Comparison of ENCODE assay signal across 8 cellular contexts in genomic region chr6:116370717-116371383, GRCh38. TPM values are rescaled to one million over a fixed set of nuclear protein-coding genes. Genes with fewer than 3 reads are reported as not detected.
DNase-seq lines count a peak whose midpoint lies in the region; ATAC-seq and TF ChIP-seq lines count a peak whose summit lies in the region.

DSE (plus strand) TSS chr6:116370947; CDS start chr6:116399251, 28,304 bp downstream.

- WGBS in esophagus muscularis mucosa = 0% methylated on average over 24 of the region's 86 CpGs

- H3K36me3 ChIP-seq in esophagus muscularis mucosa = no peaks in the 10 kb centered on the region

- DNase-seq in NCI-H510A (lab: John Stamatoyannopoulos, UW) = peak; percentile 4
- DNase-seq in NCI-H510A treated with DMSO at 0.1 percent for 48 hours (lab: John Stamatoyannopoulos, UW) = no peak
- peak; percentile 81 for DNase-seq in NCI-H226
- peak; percentile 72 for DNase-seq in activated T-cell treated with anti-CD3 and anti-CD28 coated beads, Interleukin-2, amount 50 U/mL, for 4 hours
- peak; percentile 95 for DNase-seq in esophagus muscularis mucosa (ENCODE audit: extremely low spot score)
- DNase-seq in myocyte (ENCODE audit: low read depth) = no peak
- peak; percentile 39 to 73 for DNase-seq in stimulated activated effector memory CD8-positive, alpha-beta T cell treated with anti-CD3 and anti-CD28 coated beads, Interleukin-12 subunit alpha, Interleukin-12 subunit beta, amount 100 ng/mL, for 72 hours (ENCODE audit: low spot score in 2 of 2)

- no peak for TF ChIP-seq CTCF in esophagus muscularis mucosa (IDR thresholded peaks at IDR 0.05)

- no peaks in the 10 kb centered on the region for H3K9me3 ChIP-seq in esophagus muscularis mucosa

- peak; percentile 81 for ATAC-seq in HG02798 (IDR thresholded peaks at IDR 0.05; ENCODE audit: poor library complexity, unreplicated experiment)
- peak; percentile 74 to 80 for ATAC-seq in activated T-cell treated with anti-CD3 and anti-CD28 coated beads, Interleukin-2, amount 50 U/mL, for 4 hours
- ATAC-seq in stimulated activated effector memory CD8-positive, alpha-beta T cell treated with anti-CD3 and anti-CD28 coated beads, Interleukin-12 subunit alpha, Interleukin-12 subunit beta, amount 100 ng/mL, for 72 hours = peak; percentile 83

- H3K4me3 Mint-ChIP-seq in activated T-cell treated with anti-CD3 and anti-CD28 coated beads, Interleukin-2, amount 50 U/mL, for 4 hours = peak within 1 kb of the TSS; percentile 82
- H3K4me3 Mint-ChIP-seq in stimulated activated effector memory CD8-positive, alpha-beta T cell treated with anti-CD3 and anti-CD28 coated beads, Interleukin-12 subunit alpha, Interleukin-12 subunit beta, amount 100 ng/mL, for 72 hours = peak within 1 kb of the TSS; percentile 78

- peak within 1 kb of the TSS; percentile 79 to 91 (median 83) for H3K4me3 ChIP-seq in esophagus muscularis mucosa

- peak; percentile 70 for TF ChIP-seq POLR2A in esophagus muscularis mucosa (IDR thresholded peaks at IDR 0.05; ENCODE audit: low read depth)

- H3K4me1 ChIP-seq in esophagus muscularis mucosa = peaks cover 3 to 26% (median 19%) of the 10 kb centered on the region in 4 donors

- H3K36me3 Mint-ChIP-seq in activated T-cell treated with anti-CD3 and anti-CD28 coated beads, Interleukin-2, amount 50 U/mL, for 4 hours (ENCODE audit: insufficient read depth) = no peaks in the 10 kb centered on the region
- H3K36me3 Mint-ChIP-seq in stimulated activated effector memory CD8-positive, alpha-beta T cell treated with anti-CD3 and anti-CD28 coated beads, Interleukin-12 subunit alpha, Interleukin-12 subunit beta, amount 100 ng/mL, for 72 hours = no peaks in the 10 kb centered on the region

- H3K4me1 Mint-ChIP-seq in activated T-cell treated with anti-CD3 and anti-CD28 coated beads, Interleukin-2, amount 50 U/mL, for 4 hours (ENCODE audit: low read depth) = peaks cover 14% of the 10 kb centered on the region
- peaks cover 27% of the 10 kb centered on the region for H3K4me1 Mint-ChIP-seq in stimulated activated effector memory CD8-positive, alpha-beta T cell treated with anti-CD3 and anti-CD28 coated beads, Interleukin-12 subunit alpha, Interleukin-12 subunit beta, amount 100 ng/mL, for 72 hours

- H3K9me3 Mint-ChIP-seq in activated T-cell treated with anti-CD3 and anti-CD28 coated beads, Interleukin-2, amount 50 U/mL, for 4 hours = no peaks in the 10 kb centered on the region
- no peaks in the 10 kb centered on the region for H3K9me3 Mint-ChIP-seq in stimulated activated effector memory CD8-positive, alpha-beta T cell treated with anti-CD3 and anti-CD28 coated beads, Interleukin-12 subunit alpha, Interleukin-12 subunit beta, amount 100 ng/mL, for 72 hours

- peak within 1 kb of the TSS; percentile 92 to 98 (median 94) for H3K27ac ChIP-seq in esophagus muscularis mucosa (replicated peaks in 1 of 4)

- intact Hi-C loops in esophagus muscularis mucosa (cut with DNase I) = loop anchor here (5.0 kb wide), 1 partner anchor 89 kb away; no protein-coding TSS in a partner anchor

- no peak for TF ChIP-seq EP300 in esophagus muscularis mucosa (IDR thresholded peaks at IDR 0.05)

- peaks cover 23% of the 10 kb centered on the region for H3K27me3 Mint-ChIP-seq in activated T-cell treated with anti-CD3 and anti-CD28 coated beads, Interleukin-2, amount 50 U/mL, for 4 hours (ENCODE audit: low read depth)

- H3K27me3 ChIP-seq in esophagus muscularis mucosa = no peaks in the 10 kb centered on the region

- peak within 1 kb of the TSS; percentile 29 for H3K27ac Mint-ChIP-seq in stimulated activated effector memory CD8-positive, alpha-beta T cell treated with anti-CD3 and anti-CD28 coated beads, Interleukin-12 subunit alpha, Interleukin-12 subunit beta, amount 100 ng/mL, for 72 hours

RNA-seq across cellular contexts. Expression of gene DSE, which starts in this region (rescaled TPM):
- 1 to 10 TPM; 2.0 to 4.7 (median 3.4) TPM for total RNA-seq in activated T-cell treated with anti-CD3 and anti-CD28 coated beads, Interleukin-2, amount 50 U/mL, for 4 hours
- total RNA-seq in esophagus muscularis mucosa (10 to 100 TPM; 27.8 to 42.1 (median 31.5) TPM), myocyte (31.6 and 32.5 TPM in 2 replicates)
- 49.9 TPM for polyA plus RNA-seq in myocyte (2012)

Comparison
In these comparisons a context has a peak if more than half of its experiments do, and no peak if none do; other contexts are left out.
1. DNase-seq: peak in NCI-H510A (single experiment), NCI-H226 (single experiment), activated T-cell treated with anti-CD3 and anti-CD28 coated beads, Interleukin-2, amount 50 U/mL, for 4 hours (single experiment), esophagus muscularis mucosa (single experiment) and stimulated activated effector memory CD8-positive, alpha-beta T cell treated with anti-CD3 and anti-CD28 coated beads, Interleukin-12 subunit alpha, Interleukin-12 subunit beta, amount 100 ng/mL, for 72 hours (2 of 2); none in NCI-H510A treated with DMSO at 0.1 percent for 48 hours (single experiment) and myocyte (single experiment).
2. Peak in every context shown above with its lines, with median percentiles within 50 percentile points of each other: ATAC-seq.